In genomic region chr19:33280351-33280921, GRCh38 we compare ENCODE assay signal across 8 cellular contexts. TPM values are rescaled to one million over a fixed set of nuclear protein-coding genes. Genes with fewer than 3 reads are reported as not detected.
DNase-seq lines count a peak whose midpoint lies in the region; ATAC-seq lines count a peak whose summit lies in the region.

No MANE protein-coding gene starts in this region.

- DNase-seq in CD1c-positive myeloid dendritic cell (ENCODE audit: extremely low spot score) = peak; percentile 92
- DNase-seq in central memory CD8-positive, alpha-beta T cell (ENCODE audit: low spot score in 2 of 2) = no peak
- no peak for DNase-seq in ecto neural progenitor cell (ENCODE audit: low spot score)
- no peak for DNase-seq in NCI-H2196 treated with DMSO at 0.1 percent for 48 hours (lab: John Stamatoyannopoulos, UW; ENCODE audit: unreplicated experiment)
- DNase-seq in mesendoderm = no peak
- no peak for DNase-seq in cerebellar cortex (ENCODE audit: low spot score)

- H2BK5ac ChIP-seq in mesendoderm (ENCODE audit: low read length) = no peak overlapping the region

- H3K9ac ChIP-seq in mesendoderm (ENCODE audit: low read length) = no peak overlapping the region

- no peaks in the 10 kb centered on the region for H3K9me3 Mint-ChIP-seq in central memory CD8-positive, alpha-beta T cell

- H3K79me2 ChIP-seq in mesendoderm (ENCODE audit: control insufficient read depth, insufficient read depth, low read length) = no peaks in the 10 kb centered on the region

- H3K36me3 Mint-ChIP-seq in central memory CD8-positive, alpha-beta T cell (ENCODE audit: insufficient read depth) = peaks cover 2% of the 10 kb centered on the region

- H3K56ac ChIP-seq in mesendoderm (ENCODE audit: low read length) = no peak overlapping the region

- no peak overlapping the region for H3K4ac ChIP-seq in mesendoderm (ENCODE audit: low read depth, low read length)

- H4K5ac ChIP-seq in mesendoderm (ENCODE audit: low read length) = no peak overlapping the region

- H3K18ac ChIP-seq in mesendoderm (ENCODE audit: low read length) = no peak overlapping the region

- no peaks in the 10 kb centered on the region for H3K36me3 ChIP-seq in mesendoderm (ENCODE audit: control insufficient read depth, insufficient read depth, low read length)

- no peaks in the 10 kb centered on the region for H3K27me3 ChIP-seq in mesendoderm (ENCODE audit: insufficient read depth, low read length, poor library complexity)

- no CpG with 5 or more reads among the region's 8 CpGs for WGBS in mesendoderm (ENCODE audit: extremely low coverage, insufficient coverage, low lambda C conversion rate)

- H3K27ac Mint-ChIP-seq in central memory CD8-positive, alpha-beta T cell (ENCODE audit: low read depth) = peak overlapping the region; percentile 73

- peak; percentile 77 for ATAC-seq in GM19455 (IDR thresholded peaks at IDR 0.05; ENCODE audit: unreplicated experiment)
- peak; percentile 70 for ATAC-seq in HG03469 (IDR thresholded peaks at IDR 0.05; ENCODE audit: unreplicated experiment)
- ATAC-seq in central memory CD8-positive, alpha-beta T cell (replicated peaks; ENCODE audit: extremely low read depth, poor library complexity, severe bottlenecking) = no peak

- H3K4me1 Mint-ChIP-seq in central memory CD8-positive, alpha-beta T cell = peaks cover 11% of the 10 kb centered on the region

- H4K8ac ChIP-seq in mesendoderm (ENCODE audit: low read depth, low read length) = no peak overlapping the region

- H3K27ac ChIP-seq in mesendoderm (ENCODE audit: low read depth, low read length) = no peak overlapping the region

- H2AK5ac ChIP-seq in mesendoderm (ENCODE audit: low read length) = no peak overlapping the region

- no peak overlapping the region for H2BK15ac ChIP-seq in mesendoderm (replicated peaks; ENCODE audit: low read depth)

- H3K4me2 ChIP-seq in mesendoderm (ENCODE audit: low read length) = no peak overlapping the region

- no peak overlapping the region for H3K23ac ChIP-seq in mesendoderm (ENCODE audit: low read length)

- no peak overlapping the region for H2BK120ac ChIP-seq in mesendoderm (ENCODE audit: low read depth, low read length)

- peaks cover 2% of the 10 kb centered on the region for H3K4me1 ChIP-seq in mesendoderm (ENCODE audit: control insufficient read depth, low read depth, low read length)

- no peak overlapping the region for H3K4me3 Mint-ChIP-seq in central memory CD8-positive, alpha-beta T cell

- no peaks in the 10 kb centered on the region for H3K79me1 ChIP-seq in mesendoderm (ENCODE audit: low read length)

- H3K4me3 ChIP-seq in mesendoderm (ENCODE audit: low read length) = no peak overlapping the region

- peaks cover 10% of the 10 kb centered on the region for H3K27me3 Mint-ChIP-seq in central memory CD8-positive, alpha-beta T cell

RNA-seq across cellular contexts. Expression of gene CEBPA, which starts 21.9 kb away (rescaled TPM):
- polyA plus RNA-seq in mesendoderm (2013, experiment 1 of 2) = 0.55 TPM
- 0.62 TPM for polyA plus RNA-seq in mesendoderm (2013, experiment 2 of 2)

RNA-seq across cellular contexts. Expression of gene SLC7A10, which starts 54.8 kb away (rescaled TPM):
- polyA plus RNA-seq in mesendoderm (2013, experiment 1 of 2) = 0.53 TPM
- polyA plus RNA-seq in mesendoderm (2013, experiment 2 of 2) = 0.53 TPM
